ENCODE assay signal across 15 cellular contexts in the genomic region with DNA sequence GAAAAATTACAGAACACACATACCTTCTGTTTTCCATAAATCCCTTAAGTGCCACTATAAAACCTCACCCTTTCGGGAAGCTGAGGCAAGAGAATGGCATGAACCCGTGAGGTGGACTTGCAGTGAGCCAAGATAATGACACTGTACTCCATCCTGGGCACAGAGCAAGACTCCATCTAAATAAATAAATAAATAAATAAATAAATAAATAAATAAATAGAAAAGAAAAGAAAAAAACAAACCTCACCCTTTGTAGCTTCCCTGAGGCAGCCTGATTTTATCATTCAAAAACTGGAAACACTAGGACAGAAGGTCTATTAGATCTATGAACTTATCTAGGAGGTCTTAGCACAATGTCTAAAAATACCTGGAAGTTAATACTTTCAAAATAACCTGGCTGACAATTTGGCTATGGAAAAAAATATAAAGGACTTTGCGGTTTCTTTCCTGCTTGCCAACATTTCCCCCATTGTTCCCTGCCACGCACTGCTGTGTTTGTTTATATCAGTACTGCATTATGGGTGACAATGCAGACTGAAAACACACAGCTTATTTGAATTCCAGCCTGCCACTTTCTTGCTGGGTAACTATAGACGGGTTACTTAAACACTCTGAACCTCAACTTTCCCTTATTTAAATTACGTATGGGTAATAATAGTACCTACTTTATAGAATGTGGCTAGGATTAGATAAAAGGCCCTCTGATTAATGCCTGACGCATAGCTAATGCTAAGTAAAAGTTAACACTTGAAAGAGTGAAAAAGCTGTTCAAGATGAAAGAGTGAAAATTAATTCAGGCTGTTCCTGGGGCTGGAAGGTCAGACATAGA.
"Had no signal": no experiment of that assay in that cellular context is flagged by ENCODE, and none has a peak within 500 bp of the region (broad histone marks: within the 10 kb centered on the region; RNA-seq: fewer than 3 reads in every experiment).

No MANE protein-coding gene starts in this region.

- H3K36me3 ChIP-seq: esophagus muscularis mucosa had no signal

- H3K36me3 Mint-ChIP-seq: brain; naive thymus-derived CD8-positive, alpha-beta T cell had no signal

- H3K9me3 Mint-ChIP-seq: activated naive CD4-positive, alpha-beta T cell treated with anti-CD3 and anti-CD28 coated beads for 36 hours; brain; endodermal cell had no signal

- H3K4me1 ChIP-seq: esophagus muscularis mucosa had no signal

- H3K4me1 Mint-ChIP-seq: activated T-helper 17 cell treated with anti-CD3 and anti-CD28 coated beads, Interleukin-2, amount 50 U/mL, for 72 hours; naive thymus-derived CD8-positive, alpha-beta T cell had no signal

- H3K27ac Mint-ChIP-seq: activated naive CD4-positive, alpha-beta T cell treated with anti-CD3 and anti-CD28 coated beads for 36 hours; activated T-helper 17 cell treated with anti-CD3 and anti-CD28 coated beads, Interleukin-2, amount 50 U/mL, for 72 hours; brain; endodermal cell; naive thymus-derived CD8-positive, alpha-beta T cell had no signal

- ATAC-seq: activated T-helper 17 cell treated with anti-CD3 and anti-CD28 coated beads, Interleukin-2, amount 50 U/mL, for 72 hours; left colon; mucosa of descending colon; naive thymus-derived CD8-positive, alpha-beta T cell; right cardiac atrium had no signal

- H3K4me3 ChIP-seq: esophagus muscularis mucosa, mucosa of descending colon had no signal

- H3K4me3 Mint-ChIP-seq: activated naive CD4-positive, alpha-beta T cell treated with anti-CD3 and anti-CD28 coated beads for 36 hours; activated T-helper 17 cell treated with anti-CD3 and anti-CD28 coated beads, Interleukin-2, amount 50 U/mL, for 72 hours; brain; endodermal cell; naive thymus-derived CD8-positive, alpha-beta T cell had no signal

- DNase-seq: activated CD4-positive, alpha-beta T cell treated with anti-CD3 and anti-CD28 coated beads, Interleukin-2, amount 50 U/mL, for 1 hour; activated naive CD4-positive, alpha-beta T cell treated with anti-CD3 and anti-CD28 coated beads for 36 hours; activated T-cell treated with anti-CD3 and anti-CD28 coated beads for 4 hours; endodermal cell; foreskin fibroblast; glutamatergic neuron; left colon; mucosa of descending colon; naive thymus-derived CD8-positive, alpha-beta T cell; posterior cingulate gyrus; right cardiac atrium; small intestine had no signal

- H3K27ac ChIP-seq: esophagus muscularis mucosa had no signal

- H3K27me3 ChIP-seq: esophagus muscularis mucosa had no signal
